ENCODE assay signal across 22 cellular contexts in the genomic region with DNA sequence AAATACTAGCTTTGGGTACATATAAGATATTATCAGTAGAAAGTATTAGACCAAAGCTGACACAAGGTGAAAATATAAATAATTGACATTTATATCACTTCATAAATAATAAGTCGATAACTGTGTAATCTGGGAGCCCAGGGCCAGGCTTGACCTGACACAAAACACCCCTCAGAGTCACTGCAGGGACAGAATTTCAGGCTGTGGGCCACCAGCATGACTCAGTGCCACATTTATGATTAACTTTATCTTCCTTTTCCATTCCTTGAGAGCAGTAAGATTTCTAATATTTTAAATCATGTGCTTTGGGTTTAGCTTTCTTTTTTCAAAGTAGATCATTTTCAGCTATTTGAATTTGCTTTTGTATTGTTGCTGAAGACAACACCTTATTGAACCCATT.
DNase-seq lines count a peak whose midpoint lies in the region; ATAC-seq, FAIRE-seq and TF ChIP-seq lines count a peak whose summit lies in the region.
"Had no signal": no experiment of that assay in that cellular context is flagged by ENCODE, and none has a peak within 500 bp of the region (broad histone marks: within the 10 kb centered on the region; RNA-seq: fewer than 3 reads in every experiment).

No MANE protein-coding gene starts in this region.

- in situ Hi-C loops in Caki2 (cut with HindIII; ENCODE audit: low pct_unique_long_range_greater_than_20kb, low sequenced_read_pairs) = no loop called here
- in situ Hi-C loops in transverse colon (cut with MboI; ENCODE audit: low pct_ligation_motif_present in 1 of 4, low pct_unique_long_range_greater_than_20kb in 1 of 4, low sequenced_read_pairs in 3 of 4) = no loop called here

- H3K4me3 ChIP-seq in body of pancreas (no peak overlapping the region), pancreas (no peak overlapping the region), transverse colon (no peak overlapping the region)
- H3K4me3 ChIP-seq: A549, GM12878, HAP-1 had no signal

- WGBS in body of pancreas, 2 donors = 15 to 22% methylated on average over 1 of the region's 1 CpG
- WGBS in pancreas, 2 donors = 19 to 33% methylated on average over 1 of the region's 1 CpG
- WGBS in transverse colon (ENCODE audit: low coverage in 1 of 2), 2 donors = 79 to 83% methylated on average over 1 of the region's 1 CpG

- H3K4me1 ChIP-seq in body of pancreas (peaks cover 24% of the 10 kb centered on the region), pancreas (peaks cover 0 to 26% (median 3%) of the 10 kb centered on the region in 3 donors), transverse colon (peaks cover 0 to 8% (median 0%) of the 10 kb centered on the region in 4 donors)
- H3K4me1 ChIP-seq: A549, HAP-1 had no signal

- H3K27me3 ChIP-seq in body of pancreas (no peaks in the 10 kb centered on the region), pancreas (no peaks in the 10 kb centered on the region), transverse colon (peaks cover 8% of the 10 kb centered on the region)

- FAIRE-seq in pancreas (lab: Jason Lieb, UNC) = no peak
- FAIRE-seq: A549, D721Med, GM12878, GM18507, H54 had no signal

- no peak for TF ChIP-seq EP300 in transverse colon (IDR thresholded peaks at IDR 0.05; ENCODE audit: low read depth)

- no peak for TF ChIP-seq CTCF in body of pancreas (IDR thresholded peaks at IDR 0.05)
- no peak for TF ChIP-seq CTCF in pancreas (IDR thresholded peaks at IDR 0.05)
- no peak for TF ChIP-seq CTCF in transverse colon (IDR thresholded peaks at IDR 0.05)

- H3K27ac ChIP-seq in body of pancreas (peak overlapping the region in 3 of 4 donors; percentile 1 to 34 (median 31)), pancreas (peak overlapping the region in 1 of 4 donors; percentile 9), transverse colon (no peak overlapping the region)
- H3K27ac ChIP-seq: A549 had no signal

- TF ChIP-seq POLR2A in body of pancreas (IDR thresholded peaks at IDR 0.05) = no peak
- TF ChIP-seq POLR2A in transverse colon (IDR thresholded peaks at IDR 0.05) = no peak

- peak; percentile 63 for ATAC-seq in body of pancreas
- ATAC-seq in pancreas = peak; percentile 71 to 87 (median 79)
- ATAC-seq in HG02588 (IDR thresholded peaks at IDR 0.05; ENCODE audit: unreplicated experiment) = no peak
- ATAC-seq: A549, GM12878 had no signal

- H3K9me3 ChIP-seq in body of pancreas = no peaks in the 10 kb centered on the region
- no peaks in the 10 kb centered on the region for H3K9me3 ChIP-seq in pancreas
- H3K9me3 ChIP-seq in transverse colon = peaks cover 7 to 8% of the 10 kb centered on the region in 2 donors
- H3K9me3 ChIP-seq: HAP-1 had no signal

- intact Hi-C loops in body of pancreas (cut with DNase I) (no loop called here), pancreas (cut with DNase I) (no loop called here), transverse colon (cut with DNase I; ENCODE audit: low total_unique reads) (no loop called here)

- DNase-seq in Caki2 (ENCODE audit: low read depth) (peak; percentile 35), body of pancreas (peak; percentile 27 to 46 (median 32)), pancreas (peak in 3 of 6 donors; percentile 22 to 30 (median 28)), transverse colon (no peak), NCI-H748 (lab: John Stamatoyannopoulos, UW; ENCODE audit: unreplicated experiment) (no peak)
- DNase-seq: 8988T; C1 segment of cervical spinal cord; CD4-positive, alpha-beta memory T cell; COR-L47; DMS 273 treated with DMSO at 0.1 percent for 48 hours; DMS79; EL; GDM1; GOT3; HFFc6 had no signal

- H3K36me3 ChIP-seq in body of pancreas (replicated peaks in 1 of 2; ENCODE audit: insufficient read depth in 1 of 2, low read depth in 2 of 2) (no peaks in the 10 kb centered on the region), pancreas (no peaks in the 10 kb centered on the region), transverse colon (no peaks in the 10 kb centered on the region)
- H3K36me3 ChIP-seq: HAP-1 had no signal

Comparison
In these comparisons a context has a peak if more than half of its experiments do, and no peak if none do; other contexts are left out.
1. DNase-seq: peak in Caki2 (single experiment) and body of pancreas (4 of 4); none in transverse colon (single experiment) and NCI-H748 (single experiment).
2. H3K27ac ChIP-seq: peak in body of pancreas (3 of 4); none in transverse colon (0 of 4).